In the genomic region with DNA sequence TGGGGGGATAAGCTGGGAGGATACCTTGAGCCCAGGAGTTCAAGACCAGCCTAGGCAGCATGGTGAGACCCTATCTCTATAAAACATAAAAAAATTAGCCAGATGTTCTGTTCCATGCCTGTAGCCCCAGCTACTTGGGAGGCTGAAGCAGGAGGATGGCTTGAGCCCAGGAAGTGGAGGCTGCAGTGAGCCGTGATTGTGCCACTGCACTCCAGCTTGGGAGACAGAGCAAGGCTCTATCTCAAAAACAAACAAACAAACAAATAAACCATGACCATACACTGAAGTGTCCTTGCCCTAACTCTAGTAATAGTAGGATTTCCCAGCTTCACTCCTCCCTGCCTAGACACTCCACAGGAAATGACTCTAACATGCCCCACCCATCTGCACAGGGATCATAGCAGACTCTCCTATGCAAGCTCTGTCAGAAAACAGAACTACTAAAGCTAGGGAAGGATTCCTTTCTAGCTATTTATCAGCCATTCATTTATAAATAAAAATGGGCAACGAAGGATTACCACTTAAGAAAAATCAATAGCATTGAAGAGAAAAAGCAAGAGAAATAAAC, we compare ENCODE assay signal across 17 cellular contexts. TPM values are rescaled to one million over a fixed set of nuclear protein-coding genes. Genes with fewer than 3 reads are reported as not detected.
DNase-seq lines count a peak whose midpoint lies in the region; ATAC-seq and TF ChIP-seq lines count a peak whose summit lies in the region.
"Had no signal": no experiment of that assay in that cellular context is flagged by ENCODE, and none has a peak within 500 bp of the region (broad histone marks: within the 10 kb centered on the region; RNA-seq: fewer than 3 reads in every experiment).

No MANE protein-coding gene starts in this region.

- CTCF ChIA-PET in MCF 10A (lab: Yijun Ruan, JAX), result interaction anchor here (0.5 to 1.1 kb wide), 5 partner anchors 11 to 165 kb away, joined by 3 to 5 read pairs (median 4); no protein-coding TSS in a partner anchor

- in situ Hi-C loops in G401 (cut with HindIII; ENCODE audit: low sequenced_read_pairs), result no loop called here

- intact Hi-C loops in MCF 10A (cut with micrococcal nuclease) (no loop called here), breast epithelium (cut with DNase I; ENCODE audit: low total_unique reads) (no loop called here)

- H3K27me3 ChIP-seq in breast epithelium, result no peaks in the 10 kb centered on the region
- H3K27me3 ChIP-seq: upper lobe of right lung had no signal

- no peak overlapping the region for H3K4me3 ChIP-seq in breast epithelium
- H3K4me3 ChIP-seq: lung, upper lobe of right lung had no signal

- TF ChIP-seq CTCF in MCF 10A (IDR thresholded peaks at IDR 0.05; ENCODE audit: unreplicated experiment), result no peak
- no peak for TF ChIP-seq CTCF in breast epithelium (IDR thresholded peaks at IDR 0.05)
- no peak for TF ChIP-seq CTCF in chondrocyte (IDR thresholded peaks at IDR 0.05)

- peak; percentile 64 for ATAC-seq in esophagus mucosa
- ATAC-seq: activated naive CD8-positive, alpha-beta T cell treated with anti-CD3 and anti-CD28 coated beads, Interleukin-2, amount 50 U/mL, for 24 hours; upper lobe of right lung had no signal

- H3K27me3 Mint-ChIP-seq in MCF 10A (ENCODE audit: insufficient read depth, unreplicated experiment) (no peaks in the 10 kb centered on the region), chondrocyte (ENCODE audit: low read depth) (no peaks in the 10 kb centered on the region)

- TF ChIP-seq POLR2A in breast epithelium (IDR thresholded peaks at IDR 0.05), result no peak

- POLR2A ChIA-PET in MCF 10A (lab: Yijun Ruan, JAX), result interaction anchor here (0.7 kb wide), 2 partner anchors 30 to 318 kb away, joined by 3 read pairs; no protein-coding TSS in a partner anchor

- H3K4me1 Mint-ChIP-seq in MCF 10A (ENCODE audit: insufficient read depth, unreplicated experiment), result peaks cover 5% of the 10 kb centered on the region
- H3K4me1 Mint-ChIP-seq in chondrocyte (ENCODE audit: low read depth), result peaks cover 17% of the 10 kb centered on the region

- no TSS peak for BruUV-seq in MCF 10A (replicated peaks; lab: Mats Ljungman, UMichigan)

- no peak overlapping the region for H3K27ac Mint-ChIP-seq in MCF 10A (ENCODE audit: low read depth, unreplicated experiment)
- no peak overlapping the region for H3K27ac Mint-ChIP-seq in chondrocyte (ENCODE audit: unreplicated experiment)
- H3K27ac Mint-ChIP-seq: activated naive CD8-positive, alpha-beta T cell treated with anti-CD3 and anti-CD28 coated beads, Interleukin-2, amount 50 U/mL, for 24 hours had no signal

- no peak overlapping the region for H3K4me3 Mint-ChIP-seq in MCF 10A (ENCODE audit: unreplicated experiment)
- H3K4me3 Mint-ChIP-seq in chondrocyte (ENCODE audit: unreplicated experiment), result no peak overlapping the region
- H3K4me3 Mint-ChIP-seq: activated naive CD8-positive, alpha-beta T cell treated with anti-CD3 and anti-CD28 coated beads, Interleukin-2, amount 50 U/mL, for 24 hours had no signal

- DNase-seq in MCF 10A (ENCODE audit: unreplicated experiment) (peak; percentile 22), breast epithelium (ENCODE audit: low spot score in 2 of 2) (no peak), RPMI7951 (ENCODE audit: low read depth) (peak; percentile 64), G401 (ENCODE audit: low spot score) (no peak), chondrocyte (ENCODE audit: low spot score) (no peak), iPS-NIHi7 (ENCODE audit: extremely low spot score) (no peak), NCI-H1436 (lab: John Stamatoyannopoulos, UW) (no peak)
- DNase-seq: activated CD8-positive, alpha-beta memory T cell treated with anti-CD3 and anti-CD28 coated beads, Interleukin-2, amount 50 U/mL, for 4 hours; activated naive CD8-positive, alpha-beta T cell treated with anti-CD3 and anti-CD28 coated beads, Interleukin-2, amount 50 U/mL, for 24 hours; hippocampal formation; KG1; NCI-H2171; occipital lobe; RPMI8226; upper lobe of right lung had no signal

- no peaks in the 10 kb centered on the region for H3K36me3 ChIP-seq in breast epithelium
- H3K36me3 ChIP-seq: upper lobe of right lung had no signal

- no peak overlapping the region for H3K27ac ChIP-seq in breast epithelium
- H3K27ac ChIP-seq: upper lobe of right lung had no signal

- H3K4me1 ChIP-seq in breast epithelium, result no peaks in the 10 kb centered on the region
- H3K4me1 ChIP-seq: upper lobe of right lung had no signal

- H3K36me3 Mint-ChIP-seq in MCF 10A (ENCODE audit: insufficient read depth, unreplicated experiment) (no peaks in the 10 kb centered on the region), chondrocyte (ENCODE audit: low read depth) (no peaks in the 10 kb centered on the region)

- H3K9me3 Mint-ChIP-seq in MCF 10A (ENCODE audit: unreplicated experiment) (no peaks in the 10 kb centered on the region), chondrocyte (ENCODE audit: low read depth) (no peaks in the 10 kb centered on the region)
- H3K9me3 Mint-ChIP-seq: activated naive CD8-positive, alpha-beta T cell treated with anti-CD3 and anti-CD28 coated beads, Interleukin-2, amount 50 U/mL, for 24 hours had no signal

- H3K9me3 ChIP-seq in breast epithelium, result no peaks in the 10 kb centered on the region
- H3K9me3 ChIP-seq: upper lobe of right lung had no signal

RNA-seq across cellular contexts. Expression of gene ERICH6, which starts 4.6 kb away (rescaled TPM):
- total RNA-seq in MCF 10A (2022) (not detected in 2 replicates), breast epithelium (under 1 TPM; 0.29 to 0.98 (median 0.48) TPM), esophagus mucosa (not detected), chondrocyte (not detected in 3 replicates)
- total RNA-seq in RPMI7951 (2014; rRNA removed; shearing (Covaris generic)), result not detected in 2 replicates
- total RNA-seq in G401 (2014; rRNA removed; shearing (Covaris generic)), result not detected in 2 replicates
- total RNA-seq: occipital lobe, upper lobe of right lung had no signal

Comparison
In these comparisons a context has a peak if more than half of its experiments do, and no peak if none do; other contexts are left out.
1. DNase-seq: peak in MCF 10A (single experiment) and RPMI7951 (single experiment); none in breast epithelium (0 of 2), G401 (single experiment), chondrocyte (single experiment), iPS-NIHi7 (single experiment) and NCI-H1436 (single experiment).